In the genomic region with DNA sequence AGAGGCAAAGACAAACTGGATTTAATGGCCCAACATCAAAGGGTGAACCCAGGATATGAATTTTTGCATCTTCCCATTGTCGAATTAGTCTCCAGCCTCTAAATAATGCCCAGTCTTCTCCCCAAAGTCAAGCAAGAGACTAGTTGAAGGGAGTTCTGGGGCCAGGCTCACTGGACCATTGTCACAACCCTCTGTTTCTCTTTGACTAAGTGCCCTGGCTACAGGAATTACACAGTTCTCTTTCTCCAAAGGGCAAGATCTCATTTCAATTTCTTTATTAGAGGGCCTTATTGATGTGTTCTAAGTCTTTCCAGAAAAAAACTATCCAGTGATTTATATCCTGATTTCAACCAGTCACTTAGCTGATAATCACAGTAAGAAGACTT, we compare ENCODE assay signal across 26 cellular contexts. TPM values are rescaled to one million over a fixed set of nuclear protein-coding genes. Genes with fewer than 3 reads are reported as not detected.
A peak's percentile ranks its signal among the peaks of the same experiment; 100 is the strongest.
DNase-seq lines count a peak whose midpoint lies in the region; ATAC-seq and TF ChIP-seq lines count a peak whose summit lies in the region.
"Had no signal": no experiment of that assay in that cellular context is flagged by ENCODE, and none has a peak within 500 bp of the region (broad histone marks: within the 10 kb centered on the region; RNA-seq: fewer than 3 reads in every experiment).

No MANE protein-coding gene starts in this region.

- DNase-seq in T-helper 1 cell (no peak), naive B cell (no peak), Right ventricle myocardium inferior (ENCODE audit: missing footprints) (no peak), D341Med (ENCODE audit: low spot score) (no peak)
- no peak for DNase-seq in CD8-positive, alpha-beta T cell
- DNase-seq in activated T-helper 1 cell treated with anti-CD3 and anti-CD28 coated beads, Interleukin-12 subunit alpha, Interleukin-12 subunit beta, Interleukin-2, Interleukin-4 antibody, amounts not matched to agents 30 ng/mL and 10 ng/mL and 1 ng/mL, durations not matched to agents 14 hours and 24 hours and 36 hours (ENCODE audit: low spot score), result no peak
- DNase-seq: caudate nucleus; endodermal cell; foreskin keratinocyte; NCI-H1436 treated with DMSO at 0.1 percent for 48 hours; NCI-H2107; NCI-H748 treated with DMSO at 0.1 percent for 48 hours; RPMI8226; sigmoid colon; stimulated activated CD4-positive, alpha-beta T cell treated with anti-CD3 and anti-CD28 coated beads, Interleukin-4, amount 100 ng/mL, for 24 hours; stimulated activated naive CD4-positive, alpha-beta T cell treated with Interleukin-2 at 50 U/mL for 16 hours had no signal

- peaks cover 51% of the 10 kb centered on the region for H3K4me1 Mint-ChIP-seq in T-helper 1 cell treated with Interleukin-12 subunit alpha and Interleukin-12 subunit beta and Interleukin-4 antibody, amounts not matched to agents 30 μg/mL and 1 μg/mL, for 36 hours (ENCODE audit: low read depth)
- peaks cover 66% of the 10 kb centered on the region for H3K4me1 Mint-ChIP-seq in CD8-positive, alpha-beta T cell (ENCODE audit: low read depth)
- H3K4me1 Mint-ChIP-seq in activated T-helper 1 cell treated with anti-CD3 and anti-CD28 coated beads, Interleukin-12 subunit alpha, Interleukin-12 subunit beta, Interleukin-2, Interleukin-4 antibody, amounts not matched to agents 30 ng/mL and 10 ng/mL and 1 ng/mL, durations not matched to agents 14 hours and 24 hours and 36 hours (ENCODE audit: low read depth), result peaks cover 51% of the 10 kb centered on the region
- peaks cover 42 to 65% (median 57%) of the 10 kb centered on the region in 3 donors for H3K4me1 Mint-ChIP-seq in naive B cell
- H3K4me1 Mint-ChIP-seq: endodermal cell had no signal

- H3K36me3 ChIP-seq in CD8-positive, alpha-beta T cell (ENCODE audit: insufficient read depth, low read length), result peaks cover 52% of the 10 kb centered on the region
- H3K36me3 ChIP-seq: esophagus muscularis mucosa, prostate gland, sigmoid colon, thoracic aorta, vagina had no signal

- H3K27me3 ChIP-seq in CD8-positive, alpha-beta T cell (ENCODE audit: insufficient read depth, low read length), result no peaks in the 10 kb centered on the region
- H3K27me3 ChIP-seq: esophagus muscularis mucosa, foreskin keratinocyte, sigmoid colon, vagina had no signal

- H3K36me3 Mint-ChIP-seq in T-helper 1 cell treated with Interleukin-12 subunit alpha and Interleukin-12 subunit beta and Interleukin-4 antibody, amounts not matched to agents 30 μg/mL and 1 μg/mL, for 36 hours (ENCODE audit: low read depth), result peaks cover 81% of the 10 kb centered on the region
- peaks cover 90% of the 10 kb centered on the region for H3K36me3 Mint-ChIP-seq in CD8-positive, alpha-beta T cell
- H3K36me3 Mint-ChIP-seq in activated T-helper 1 cell treated with anti-CD3 and anti-CD28 coated beads, Interleukin-12 subunit alpha, Interleukin-12 subunit beta, Interleukin-2, Interleukin-4 antibody, amounts not matched to agents 30 ng/mL and 10 ng/mL and 1 ng/mL, durations not matched to agents 14 hours and 24 hours and 36 hours (ENCODE audit: low read depth), result peaks cover 78% of the 10 kb centered on the region
- H3K36me3 Mint-ChIP-seq in naive B cell, result peaks cover 38 to 50% of the 10 kb centered on the region in 2 donors

- no peaks in the 10 kb centered on the region for H3K9me3 ChIP-seq in CD8-positive, alpha-beta T cell (ENCODE audit: low read length)
- H3K9me3 ChIP-seq: esophagus muscularis mucosa, prostate gland, sigmoid colon, thoracic aorta, vagina had no signal

- no peak overlapping the region for H3K4me3 Mint-ChIP-seq in T-helper 1 cell treated with Interleukin-12 subunit alpha and Interleukin-12 subunit beta and Interleukin-4 antibody, amounts not matched to agents 30 μg/mL and 1 μg/mL, for 36 hours
- H3K4me3 Mint-ChIP-seq in CD8-positive, alpha-beta T cell, result no peak overlapping the region
- no peak overlapping the region for H3K4me3 Mint-ChIP-seq in activated T-helper 1 cell treated with anti-CD3 and anti-CD28 coated beads, Interleukin-12 subunit alpha, Interleukin-12 subunit beta, Interleukin-2, Interleukin-4 antibody, amounts not matched to agents 30 ng/mL and 10 ng/mL and 1 ng/mL, durations not matched to agents 14 hours and 24 hours and 36 hours
- no peak overlapping the region for H3K4me3 Mint-ChIP-seq in naive B cell
- H3K4me3 Mint-ChIP-seq: endodermal cell, GM23338 had no signal

- no peak overlapping the region for H3K4me3 ChIP-seq in CD8-positive, alpha-beta T cell (ENCODE audit: low read depth, low read length)
- H3K4me3 ChIP-seq: esophagus muscularis mucosa, GM23338, prostate gland, sigmoid colon, thoracic aorta, vagina had no signal

- H3K27ac ChIP-seq in CD8-positive, alpha-beta T cell (ENCODE audit: low read depth, low read length), result no peak overlapping the region
- H3K27ac ChIP-seq: 22Rv1, esophagus muscularis mucosa, foreskin keratinocyte, prostate gland, sigmoid colon, thoracic aorta, vagina had no signal

- intact Hi-C loops in CD8-positive, alpha-beta T cell (cut with DNase I, micrococcal nuclease), result loop anchor here in 1 of 2 experiments (5.0 kb wide), 1 partner anchor 72 kb away; no protein-coding TSS in a partner anchor
- intact Hi-C loops in activated T-helper 1 cell treated with anti-CD3 and anti-CD28 coated beads, Interleukin-12 subunit alpha, Interleukin-12 subunit beta, Interleukin-2, Interleukin-4 antibody, amounts not matched to agents 30 ng/mL and 10 ng/mL and 1 ng/mL, durations not matched to agents 14 hours and 24 hours and 36 hours (cut with micrococcal nuclease), result loop anchor here (5.0 kb wide), 1 partner anchor 37 kb away; no protein-coding TSS in a partner anchor
- intact Hi-C loops in Right ventricle myocardium inferior (cut with DNase I), result no loop called here

- POLR2A ChIA-PET in CD8-positive, alpha-beta T cell (lab: Charles Lee), result interaction anchor here (0.6 to 2.8 kb wide), 2 partner anchors 20 to 24 kb away, joined by 4 to 10 read pairs; no protein-coding TSS in a partner anchor

- CTCF ChIA-PET in CD8-positive, alpha-beta T cell (lab: Charles Lee), result no interaction called here

- no peaks in the 10 kb centered on the region for H3K27me3 Mint-ChIP-seq in T-helper 1 cell treated with Interleukin-12 subunit alpha and Interleukin-12 subunit beta and Interleukin-4 antibody, amounts not matched to agents 30 μg/mL and 1 μg/mL, for 36 hours (ENCODE audit: low read depth)
- H3K27me3 Mint-ChIP-seq in CD8-positive, alpha-beta T cell (ENCODE audit: low read depth), result no peaks in the 10 kb centered on the region
- H3K27me3 Mint-ChIP-seq in activated T-helper 1 cell treated with anti-CD3 and anti-CD28 coated beads, Interleukin-12 subunit alpha, Interleukin-12 subunit beta, Interleukin-2, Interleukin-4 antibody, amounts not matched to agents 30 ng/mL and 10 ng/mL and 1 ng/mL, durations not matched to agents 14 hours and 24 hours and 36 hours (ENCODE audit: insufficient read depth), result no peaks in the 10 kb centered on the region
- H3K27me3 Mint-ChIP-seq in naive B cell, result no peaks in the 10 kb centered on the region

- peaks cover 37% of the 10 kb centered on the region for H3K4me1 ChIP-seq in CD8-positive, alpha-beta T cell (ENCODE audit: insufficient read depth, low read length)
- H3K4me1 ChIP-seq: esophagus muscularis mucosa, foreskin keratinocyte, prostate gland, sigmoid colon, vagina had no signal

- H3K9me3 Mint-ChIP-seq in T-helper 1 cell treated with Interleukin-12 subunit alpha and Interleukin-12 subunit beta and Interleukin-4 antibody, amounts not matched to agents 30 μg/mL and 1 μg/mL, for 36 hours, result peaks cover 2% of the 10 kb centered on the region
- H3K9me3 Mint-ChIP-seq in CD8-positive, alpha-beta T cell, result peaks cover 4% of the 10 kb centered on the region
- no peaks in the 10 kb centered on the region for H3K9me3 Mint-ChIP-seq in activated T-helper 1 cell treated with anti-CD3 and anti-CD28 coated beads, Interleukin-12 subunit alpha, Interleukin-12 subunit beta, Interleukin-2, Interleukin-4 antibody, amounts not matched to agents 30 ng/mL and 10 ng/mL and 1 ng/mL, durations not matched to agents 14 hours and 24 hours and 36 hours
- H3K9me3 Mint-ChIP-seq in naive B cell, result no peaks in the 10 kb centered on the region
- H3K9me3 Mint-ChIP-seq: endodermal cell, GM23338 had no signal

- ATAC-seq in CD8-positive, alpha-beta T cell, result no peak
- no peak for ATAC-seq in naive B cell (ENCODE audit: low read depth in 2 of 2)
- no peak for ATAC-seq in Right ventricle myocardium inferior
- ATAC-seq in GM18870 (IDR thresholded peaks at IDR 0.05; ENCODE audit: unreplicated experiment), result no peak
- ATAC-seq: activated naive CD4-positive, alpha-beta T cell treated with anti-CD3 and anti-CD28 coated beads, Interleukin-2, amount 50 U/mL, for 72 hours; foreskin keratinocyte; GM23338 had no signal

- peak overlapping the region; percentile 17 for H3K27ac Mint-ChIP-seq in T-helper 1 cell treated with Interleukin-12 subunit alpha and Interleukin-12 subunit beta and Interleukin-4 antibody, amounts not matched to agents 30 μg/mL and 1 μg/mL, for 36 hours
- peak overlapping the region; percentile 95 for H3K27ac Mint-ChIP-seq in CD8-positive, alpha-beta T cell
- peak overlapping the region; percentile 27 for H3K27ac Mint-ChIP-seq in activated T-helper 1 cell treated with anti-CD3 and anti-CD28 coated beads, Interleukin-12 subunit alpha, Interleukin-12 subunit beta, Interleukin-2, Interleukin-4 antibody, amounts not matched to agents 30 ng/mL and 10 ng/mL and 1 ng/mL, durations not matched to agents 14 hours and 24 hours and 36 hours
- H3K27ac Mint-ChIP-seq in naive B cell, result peak overlapping the region in 4 of 6 donors; percentile 65 to 93 (median 73)
- H3K27ac Mint-ChIP-seq: endodermal cell, GM23338 had no signal

- no peak for TF ChIP-seq CTCF in CD8-positive, alpha-beta T cell (IDR thresholded peaks at IDR 0.05)

RNA-seq across cellular contexts. Expression of a gene that starts 26.5 kb away (rescaled TPM):
- total RNA-seq in CD8-positive, alpha-beta T cell, result 100 to 1,000 TPM; 205 to 213 TPM
- 201 and 204 TPM in 2 replicates for total RNA-seq in activated T-helper 1 cell treated with anti-CD3 and anti-CD28 coated beads, Interleukin-12 subunit alpha, Interleukin-12 subunit beta, Interleukin-2, Interleukin-4 antibody, amounts not matched to agents 30 ng/mL and 10 ng/mL and 1 ng/mL, durations not matched to agents 14 hours and 24 hours and 36 hours
- polyA plus RNA-seq in naive B cell (ENCODE audit: low read depth in 6 of 6), result 1,000 to 10,000 TPM; 1,145 to 1,609 (median 1,337) TPM
- total RNA-seq in Right ventricle myocardium inferior, result 17.2 TPM
- total RNA-seq: endodermal cell, foreskin keratinocyte, lung microvascular endothelial cell had no signal
- polyA plus RNA-seq: foreskin keratinocyte had no signal

Comparison
In these comparisons a context has a peak if more than half of its experiments do, and no peak if none do; other contexts are left out.
1. H3K27ac Mint-ChIP-seq: peak in every context shown above with its lines; median percentile 95 in CD8-positive, alpha-beta T cell; 73 in naive B cell; 27 in activated T-helper 1 cell treated with anti-CD3 and anti-CD28 coated beads, Interleukin-12 subunit alpha, Interleukin-12 subunit beta, Interleukin-2, Interleukin-4 antibody, amounts not matched to agents 30 ng/mL and 10 ng/mL and 1 ng/mL, durations not matched to agents 14 hours and 24 hours and 36 hours; 17 in T-helper 1 cell treated with Interleukin-12 subunit alpha and Interleukin-12 subunit beta and Interleukin-4 antibody, amounts not matched to agents 30 μg/mL and 1 μg/mL, for 36 hours.
2. RNA of a gene that starts 26.5 kb away (total RNA-seq): 205 to 213 TPM in CD8-positive, alpha-beta T cell and 201 to 204 TPM in activated T-helper 1 cell treated with anti-CD3 and anti-CD28 coated beads, Interleukin-12 subunit alpha, Interleukin-12 subunit beta, Interleukin-2, Interleukin-4 antibody, amounts not matched to agents 30 ng/mL and 10 ng/mL and 1 ng/mL, durations not matched to agents 14 hours and 24 hours and 36 hours; 17.2 TPM in Right ventricle myocardium inferior (single experiment); every median in the first group is over 10 times any median in the second.